8 cellular contexts compared by ENCODE assay signal in the genomic region with DNA sequence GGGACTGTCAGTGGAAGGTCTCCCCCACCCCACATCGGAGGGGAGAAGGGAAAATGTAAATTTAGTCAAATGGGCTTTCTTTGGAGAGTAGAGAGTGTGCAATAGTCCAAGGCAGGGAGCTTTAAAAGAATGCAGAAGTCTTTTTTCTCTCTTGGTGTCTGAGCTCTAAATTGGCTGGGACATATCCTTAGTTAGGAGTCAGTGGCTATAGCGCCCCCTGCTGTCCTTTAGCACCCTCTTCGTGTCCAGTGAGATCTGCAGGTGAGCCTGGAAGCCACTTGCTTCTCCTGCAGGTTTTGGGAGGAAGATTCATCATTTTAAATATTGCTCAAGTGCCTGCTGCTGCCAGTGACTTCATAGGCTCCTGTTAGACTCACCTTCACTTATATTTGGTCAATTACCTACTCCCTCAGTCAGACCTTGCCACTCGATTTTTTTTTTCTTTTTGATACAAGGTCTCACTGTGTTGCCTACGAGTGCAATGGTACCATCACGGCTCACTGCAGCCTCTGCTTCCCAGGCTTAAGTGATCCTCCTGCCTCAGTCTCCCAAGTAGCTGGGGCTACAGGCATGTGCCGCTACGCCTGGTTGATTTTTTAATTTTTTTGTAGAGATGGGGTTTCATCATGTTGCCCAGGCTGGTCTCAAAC.
A peak's percentile ranks its signal among the peaks of the same experiment; 100 is the strongest.
DNase-seq lines count a peak whose midpoint lies in the region; ATAC-seq and TF ChIP-seq lines count a peak whose summit lies in the region.

No MANE protein-coding gene starts in this region.

- H3K27ac ChIP-seq in left lung: no peak overlapping the region

- intact Hi-C loops in left lung (cut with DNase I): loop anchor here in 1 of 2 donors (5.0 kb wide), 1 partner anchor 208 kb away; no protein-coding TSS in a partner anchor

- H3K36me3 ChIP-seq in left lung: no peaks in the 10 kb centered on the region

- no peak overlapping the region for H3K4me3 ChIP-seq in left lung

- peaks cover 0 to 3% of the 10 kb centered on the region in 2 donors for H3K27me3 ChIP-seq in left lung

- peaks cover 0 to 30% of the 10 kb centered on the region in 2 donors for H3K4me1 ChIP-seq in left lung

- ATAC-seq in GM21723 (IDR thresholded peaks at IDR 0.05; ENCODE audit: unreplicated experiment) (peak; percentile 30), left lung (peak; percentile 94), HG03565 (IDR thresholded peaks at IDR 0.05; ENCODE audit: unreplicated experiment) (no peak)

- DNase-seq in AG09319 (ENCODE audit: extremely low read depth, low read depth) (peak; percentile 0), NCI-H2196 (lab: John Stamatoyannopoulos, UW; ENCODE audit: unreplicated experiment) (peak; percentile 62), cerebellar cortex (ENCODE audit: low spot score) (peak; percentile 84), left lung (peak in 1 of 2 donors; percentile 81)
- peak; percentile 68 for DNase-seq in activated CD4-positive, alpha-beta T cell treated with anti-CD3 and anti-CD28 coated beads for 1 hour
- DNase-seq in stimulated activated CD4-positive, alpha-beta T cell treated with anti-CD3 and anti-CD28 coated beads, Interleukin-4, amount 100 ng/mL, for 4 hours: peak; percentile 71 to 74

- no peaks in the 10 kb centered on the region for H3K9me3 ChIP-seq in left lung

- TF ChIP-seq CTCF in AG09319 (IDR thresholded peaks at IDR 0.05; ENCODE audit: low read depth, low read length): peak; percentile 50
- TF ChIP-seq CTCF in left lung (IDR thresholded peaks at IDR 0.05): peak; percentile 81 to 84
